2 cellular contexts compared by ENCODE assay signal in the genomic region with DNA sequence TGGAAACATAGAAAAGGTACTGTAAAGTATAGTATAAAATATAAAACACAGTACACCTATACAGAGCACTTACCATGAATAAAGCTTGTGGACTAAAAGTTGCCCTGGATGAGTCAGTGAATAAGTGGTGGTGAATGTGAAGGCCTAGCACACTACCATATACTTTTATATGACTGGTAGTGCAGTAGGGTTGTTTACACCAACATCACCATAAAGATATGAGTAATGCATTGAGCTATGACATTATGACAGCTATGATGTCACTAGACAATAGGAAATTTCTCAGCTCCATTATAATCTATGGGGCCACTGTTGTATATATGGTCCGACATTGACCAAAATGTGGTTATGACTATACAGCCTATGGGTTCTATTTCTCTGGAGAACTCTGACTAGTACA.
A peak's percentile ranks its signal among the peaks of the same experiment; 100 is the strongest.
TF ChIP-seq lines count a peak whose summit lies in the region.

No MANE protein-coding gene starts in this region.

TF ChIP-seq in HepG2, 621 proteins besides CTCF, POLR2A, EP300 and RAD21:
- no peak for TF ChIP-seq HNRNPLL (IDR thresholded peaks at IDR 0.05; ENCODE audit: low read depth, low read length, poor library complexity, severe bottlenecking)
- peak; percentile 63 for TF ChIP-seq CREB1 (IDR thresholded peaks at IDR 0.05)
- no peak for TF ChIP-seq CREB1 (CRISPR knock-in tag; IDR thresholded peaks at IDR 0.05)

TF ChIP-seq in IMR-90, 13 proteins besides CTCF, POLR2A, EP300 and RAD21:
- TF ChIP-seq RCOR1 (IDR thresholded peaks at IDR 0.05; ENCODE audit: insufficient replicate concordance, low read length) (no peak), SMC3 (IDR thresholded peaks at IDR 0.05; ENCODE audit: low read depth, low read length) (no peak), MXI1 (IDR thresholded peaks at IDR 0.05; ENCODE audit: borderline replicate concordance, low read depth, low read length) (no peak), BHLHE40 (IDR thresholded peaks at IDR 0.05; ENCODE audit: low read depth, low read length) (no peak), CHD1 (IDR thresholded peaks at IDR 0.05; ENCODE audit: low read depth, low read length) (no peak), RFX5 (IDR thresholded peaks at IDR 0.05; ENCODE audit: low read depth, low read length) (no peak), MAFK (IDR thresholded peaks at IDR 0.05; ENCODE audit: low read depth, low read length) (no peak), NFE2L2 (IDR thresholded peaks at IDR 0.05; ENCODE audit: low read depth, low read length) (no peak), FOS (IDR thresholded peaks at IDR 0.05; ENCODE audit: low read depth, low read length) (no peak), MAZ (IDR thresholded peaks at IDR 0.05; ENCODE audit: borderline replicate concordance, low read depth, low read length) (no peak), CEBPB (IDR thresholded peaks at IDR 0.05; ENCODE audit: low read depth, low read length) (no peak)
- TF ChIP-seq, protein P1, sequence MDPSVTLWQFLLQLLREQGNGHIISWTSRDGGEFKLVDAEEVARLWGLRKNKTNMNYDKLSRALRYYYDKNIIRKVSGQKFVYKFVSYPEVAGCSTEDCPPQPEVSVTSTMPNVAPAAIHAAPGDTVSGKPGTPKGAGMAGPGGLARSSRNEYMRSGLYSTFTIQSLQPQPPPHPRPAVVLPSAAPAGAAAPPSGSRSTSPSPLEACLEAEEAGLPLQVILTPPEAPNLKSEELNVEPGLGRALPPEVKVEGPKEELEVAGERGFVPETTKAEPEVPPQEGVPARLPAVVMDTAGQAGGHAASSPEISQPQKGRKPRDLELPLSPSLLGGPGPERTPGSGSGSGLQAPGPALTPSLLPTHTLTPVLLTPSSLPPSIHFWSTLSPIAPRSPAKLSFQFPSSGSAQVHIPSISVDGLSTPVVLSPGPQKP (IDR thresholded peaks at IDR 0.05; ENCODE audit: borderline replicate concordance, low read depth, low read length) = no peak
- TF ChIP-seq, protein P2, sequence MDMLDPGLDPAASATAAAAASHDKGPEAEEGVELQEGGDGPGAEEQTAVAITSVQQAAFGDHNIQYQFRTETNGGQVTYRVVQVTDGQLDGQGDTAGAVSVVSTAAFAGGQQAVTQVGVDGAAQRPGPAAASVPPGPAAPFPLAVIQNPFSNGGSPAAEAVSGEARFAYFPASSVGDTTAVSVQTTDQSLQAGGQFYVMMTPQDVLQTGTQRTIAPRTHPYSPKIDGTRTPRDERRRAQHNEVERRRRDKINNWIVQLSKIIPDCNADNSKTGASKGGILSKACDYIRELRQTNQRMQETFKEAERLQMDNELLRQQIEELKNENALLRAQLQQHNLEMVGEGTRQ (IDR thresholded peaks at IDR 0.05; ENCODE audit: low read depth, low read length) = no peak
TF ChIP-seq in IMR-90: peak in this region for 0.
